ENCODE assay signal across 12 cellular contexts in the genomic region with DNA sequence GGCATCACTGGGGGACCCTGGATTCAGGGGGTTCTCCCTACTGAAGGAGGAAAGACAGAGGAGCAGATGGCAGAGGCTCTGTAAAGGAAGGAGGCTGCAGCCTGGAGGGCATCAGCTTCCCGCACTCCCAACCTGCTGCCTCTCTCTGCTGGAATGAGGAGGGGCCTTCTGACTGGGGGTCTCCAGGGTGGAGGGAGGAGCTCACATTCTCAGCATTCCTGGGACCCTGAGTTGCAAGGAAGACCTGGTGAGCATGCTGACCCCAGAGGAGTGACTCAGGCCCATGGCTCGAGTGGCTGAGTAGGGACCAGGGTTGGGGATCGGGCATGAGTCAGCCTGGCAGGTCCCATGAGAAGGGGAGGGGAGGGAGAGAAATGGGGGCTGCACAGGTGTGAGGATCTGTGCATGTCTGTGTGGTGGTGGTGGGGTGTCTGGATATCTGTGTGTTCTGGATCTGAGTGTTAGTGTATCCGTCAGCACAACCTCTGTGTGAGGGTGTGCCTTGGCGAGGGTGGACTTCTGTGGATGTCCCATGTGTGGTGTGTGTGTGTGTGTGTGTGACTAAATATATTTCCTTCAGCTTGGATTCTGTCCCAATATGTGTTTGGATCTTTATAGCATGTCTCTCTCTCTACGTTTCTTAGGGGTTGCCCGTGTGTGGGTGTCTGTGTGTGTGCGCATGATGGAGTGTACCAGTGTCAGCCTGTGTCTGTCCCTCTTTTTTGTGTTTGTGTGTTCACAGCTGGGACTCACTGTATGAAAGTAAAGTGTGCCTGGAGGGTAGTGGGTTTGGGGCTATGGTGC. TPM values are rescaled to one million over a fixed set of nuclear protein-coding genes. Genes with fewer than 3 reads are reported as not detected.
A peak's percentile ranks its signal among the peaks of the same experiment; 100 is the strongest.
DNase-seq lines count a peak whose midpoint lies in the region; ATAC-seq, FAIRE-seq and TF ChIP-seq lines count a peak whose summit lies in the region.
"Had no signal": no experiment of that assay in that cellular context is flagged by ENCODE, and none has a peak within 500 bp of the region (broad histone marks: within the 10 kb centered on the region; RNA-seq: fewer than 3 reads in every experiment).

No MANE protein-coding gene starts in this region.

- TF ChIP-seq CTCF in astrocyte (IDR thresholded peaks at IDR 0.05; ENCODE audit: insufficient read depth, low read depth, low read length), result no peak

- no peaks in the 10 kb centered on the region for H3K9me3 Mint-ChIP-seq in activated naive CD8-positive, alpha-beta T cell (ENCODE audit: low read depth)
- H3K9me3 Mint-ChIP-seq in activated naive CD8-positive, alpha-beta T cell treated with anti-CD3 and anti-CD28 coated beads, Interleukin-2, amount 50 U/mL, for 24 hours, result no peaks in the 10 kb centered on the region
- no peaks in the 10 kb centered on the region for H3K9me3 Mint-ChIP-seq in astrocyte (ENCODE audit: unreplicated experiment)

- peaks cover 2% of the 10 kb centered on the region for H4K20me1 ChIP-seq in astrocyte (ENCODE audit: insufficient read depth, low read length)
- H4K20me1 ChIP-seq: BLaER1 had no signal

- H3K9me3 ChIP-seq in astrocyte (ENCODE audit: insufficient read depth, low read depth, low read length), result no peaks in the 10 kb centered on the region
- H3K9me3 ChIP-seq: BLaER1, lower lobe of right lung had no signal

- peak overlapping the region; percentile 81 for H3K9ac ChIP-seq in astrocyte (ENCODE audit: low read length)
- H3K9ac ChIP-seq: BLaER1 had no signal

- H3K36me3 Mint-ChIP-seq in activated naive CD8-positive, alpha-beta T cell, result no peaks in the 10 kb centered on the region
- H3K36me3 Mint-ChIP-seq in activated naive CD8-positive, alpha-beta T cell treated with anti-CD3 and anti-CD28 coated beads, Interleukin-2, amount 50 U/mL, for 24 hours (ENCODE audit: low read depth), result no peaks in the 10 kb centered on the region
- peaks cover 27% of the 10 kb centered on the region for H3K36me3 Mint-ChIP-seq in astrocyte (ENCODE audit: low read depth, unreplicated experiment)

- H3K27ac Mint-ChIP-seq in activated naive CD8-positive, alpha-beta T cell, result peak overlapping the region; percentile 18
- H3K27ac Mint-ChIP-seq in activated naive CD8-positive, alpha-beta T cell treated with anti-CD3 and anti-CD28 coated beads, Interleukin-2, amount 50 U/mL, for 24 hours, result no peak overlapping the region
- peak overlapping the region; percentile 97 for H3K27ac Mint-ChIP-seq in astrocyte (ENCODE audit: unreplicated experiment)

- H3K27me3 Mint-ChIP-seq in activated naive CD8-positive, alpha-beta T cell, result peaks cover 9% of the 10 kb centered on the region
- peaks cover 46% of the 10 kb centered on the region for H3K27me3 Mint-ChIP-seq in activated naive CD8-positive, alpha-beta T cell treated with anti-CD3 and anti-CD28 coated beads, Interleukin-2, amount 50 U/mL, for 24 hours
- H3K27me3 Mint-ChIP-seq in astrocyte (ENCODE audit: low read depth, unreplicated experiment), result no peaks in the 10 kb centered on the region

- peak overlapping the region; percentile 98 for H3K27ac ChIP-seq in astrocyte (ENCODE audit: low read depth, low read length)
- H3K27ac ChIP-seq: BLaER1, lower lobe of right lung had no signal

- no peak for ATAC-seq in activated naive CD8-positive, alpha-beta T cell treated with anti-CD3 and anti-CD28 coated beads, Interleukin-2, amount 50 U/mL, for 24 hours
- ATAC-seq in GM21360 (IDR thresholded peaks at IDR 0.05; ENCODE audit: unreplicated experiment), result no peak

- peaks cover 22% of the 10 kb centered on the region for H3K4me1 Mint-ChIP-seq in activated naive CD8-positive, alpha-beta T cell (ENCODE audit: low read depth)
- H3K4me1 Mint-ChIP-seq in activated naive CD8-positive, alpha-beta T cell treated with anti-CD3 and anti-CD28 coated beads, Interleukin-2, amount 50 U/mL, for 24 hours, result peaks cover 48% of the 10 kb centered on the region
- peaks cover 51% of the 10 kb centered on the region for H3K4me1 Mint-ChIP-seq in astrocyte (ENCODE audit: low read depth, unreplicated experiment)

- H2AFZ ChIP-seq in astrocyte (ENCODE audit: low read depth, low read length), result no peak overlapping the region

- FAIRE-seq in astrocyte (lab: Jason Lieb, UNC) (peak; percentile 52), urothelium cell line (lab: Jason Lieb, UNC) (peak; percentile 52)

- peaks cover 64% of the 10 kb centered on the region for H3K4me1 ChIP-seq in astrocyte (ENCODE audit: insufficient read depth, low read length)

- no peak for DNase-seq in activated naive CD8-positive, alpha-beta T cell treated with anti-CD3 and anti-CD28 coated beads, Interleukin-2, amount 50 U/mL, for 24 hours
- DNase-seq in astrocyte (ENCODE audit: low read depth) (peak; percentile 93), kidney glomerular epithelial cell (lab: John Stamatoyannopoulos, UW) (peak; percentile 78), urothelium cell line (ENCODE audit: low spot score) (peak; percentile 85)
- DNase-seq in stimulated activated CD4-positive, alpha-beta T cell treated with anti-CD3 and anti-CD28 coated beads, Interleukin-4, amount 100 ng/mL, for 1 hour, result no peak
- no peak for DNase-seq in stimulated activated naive CD4-positive, alpha-beta T cell treated with Interleukin-2 at 50 U/mL for 16 hours (lab: John Stamatoyannopoulos, UW)
- DNase-seq: activated CD8-positive, alpha-beta memory T cell treated with anti-CD3 and anti-CD28 coated beads, Interleukin-2, amount 50 U/mL, for 4 hours; lower lobe of right lung; NCI-H1930 had no signal

- peaks cover 70% of the 10 kb centered on the region for H3K79me2 ChIP-seq in astrocyte (ENCODE audit: insufficient read depth, low read length)

- peaks cover 21% of the 10 kb centered on the region for H3K36me3 ChIP-seq in astrocyte (ENCODE audit: insufficient read depth, low read length)
- H3K36me3 ChIP-seq: BLaER1, lower lobe of right lung had no signal

- peak overlapping the region; percentile 84 for H3K4me2 ChIP-seq in astrocyte (ENCODE audit: low read length)
- H3K4me2 ChIP-seq: BLaER1 had no signal

- H3K4me3 ChIP-seq in astrocyte (ENCODE audit: insufficient read depth, low read depth, low read length), result peak overlapping the region; percentile 43
- H3K4me3 ChIP-seq: BLaER1, lower lobe of right lung had no signal

- H3K4me3 Mint-ChIP-seq in activated naive CD8-positive, alpha-beta T cell, result no peak overlapping the region
- no peak overlapping the region for H3K4me3 Mint-ChIP-seq in activated naive CD8-positive, alpha-beta T cell treated with anti-CD3 and anti-CD28 coated beads, Interleukin-2, amount 50 U/mL, for 24 hours
- peak overlapping the region; percentile 79 for H3K4me3 Mint-ChIP-seq in astrocyte (ENCODE audit: unreplicated experiment)

- no peaks in the 10 kb centered on the region for H3K27me3 ChIP-seq in astrocyte (ENCODE audit: insufficient read depth, low read length)

RNA-seq across cellular contexts. Expression of gene AXL, which starts 4.6 kb away (rescaled TPM):
- total RNA-seq in astrocyte, result 134 and 156 TPM in 2 replicates

RNA-seq across cellular contexts. Expression of gene CYP2S1, which starts 30.6 kb away (rescaled TPM):
- total RNA-seq in astrocyte, result 6.2 and 11.1 TPM in 2 replicates

RNA-seq across cellular contexts. Expression of gene HNRNPUL1, which starts 40.5 kb away (rescaled TPM):
- total RNA-seq in astrocyte, result 164 and 174 TPM in 2 replicates

Comparison
In these comparisons a context has a peak if more than half of its experiments do, and no peak if none do; other contexts are left out.
1. DNase-seq: peak in astrocyte (single experiment), kidney glomerular epithelial cell (single experiment) and urothelium cell line (single experiment); none in activated naive CD8-positive, alpha-beta T cell treated with anti-CD3 and anti-CD28 coated beads, Interleukin-2, amount 50 U/mL, for 24 hours (single experiment), stimulated activated CD4-positive, alpha-beta T cell treated with anti-CD3 and anti-CD28 coated beads, Interleukin-4, amount 100 ng/mL, for 1 hour (single experiment) and stimulated activated naive CD4-positive, alpha-beta T cell treated with Interleukin-2 at 50 U/mL for 16 hours (single experiment).